ENCODE assay signal across 19 cellular contexts in the genomic region with DNA sequence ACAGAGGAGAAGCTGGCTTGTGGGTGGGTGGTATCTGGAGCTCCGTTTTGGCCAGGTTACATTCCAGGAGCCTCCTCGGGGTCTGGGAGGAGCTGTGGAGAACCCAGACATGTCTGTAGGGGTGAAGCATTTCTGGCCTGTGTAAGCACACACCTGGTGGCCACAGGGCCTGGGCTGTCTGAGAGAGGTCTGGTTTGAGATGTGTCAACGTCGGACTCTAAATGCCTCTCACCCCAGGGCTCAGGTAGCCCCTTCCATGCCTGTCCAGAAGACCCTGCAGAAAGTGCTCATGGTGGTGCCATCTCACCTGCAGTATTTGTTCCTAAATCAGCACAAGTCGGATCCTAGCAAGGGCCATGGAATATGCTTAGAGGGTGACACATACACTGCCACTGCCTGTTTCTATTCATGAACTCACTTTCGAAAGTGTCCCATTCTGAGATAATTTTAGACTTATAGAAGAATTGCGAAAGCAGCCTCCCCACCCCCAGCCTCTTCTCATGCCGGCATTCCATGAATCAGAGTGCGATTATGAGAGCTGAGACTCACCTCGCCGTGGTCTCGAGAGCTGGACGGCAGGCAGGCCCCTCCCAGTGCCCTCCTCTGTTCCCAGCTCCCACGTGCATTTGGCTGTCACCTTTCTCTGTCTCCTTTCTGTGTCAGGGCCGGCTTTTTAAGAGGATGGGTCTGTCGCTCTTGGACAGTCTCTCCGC.
DNase-seq lines count a peak whose midpoint lies in the region; ATAC-seq and TF ChIP-seq lines count a peak whose summit lies in the region.
"Had no signal": no experiment of that assay in that cellular context is flagged by ENCODE, and none has a peak within 500 bp of the region (broad histone marks: within the 10 kb centered on the region; RNA-seq: fewer than 3 reads in every experiment).

No MANE protein-coding gene starts in this region.

- H3K4me3 Mint-ChIP-seq in CD14-positive monocyte (no peak overlapping the region), WTC11 (no peak overlapping the region)
- H3K4me3 Mint-ChIP-seq: neural progenitor cell; T-helper 1 cell treated with Interleukin-12 subunit alpha and Interleukin-12 subunit beta and Interleukin-4 antibody, amounts not matched to agents 30 μg/mL and 1 μg/mL, for 36 hours had no signal

- DNase-seq in AG10803 (ENCODE audit: low read depth): peak; percentile 15
- peak; percentile 18 for DNase-seq in NB4 (ENCODE audit: low read depth)
- DNase-seq in fibroblast of villous mesenchyme (ENCODE audit: low read depth): peak; percentile 51
- DNase-seq in lower lobe of right lung: peak; percentile 84
- no peak for DNase-seq in CD14-positive monocyte (ENCODE audit: low spot score)
- DNase-seq in WTC11 (ENCODE audit: low spot score): no peak
- DNase-seq: activated CD4-positive, alpha-beta T cell treated with anti-CD3 and anti-CD28 coated beads for 4 hours; cerebellar nuclear complex; glutamatergic neuron; GOT3; NCI-H187 treated with DMSO at 0.1 percent for 48 hours; NCI-H510A; Peyer's patch had no signal

- H3K27ac Mint-ChIP-seq in CD14-positive monocyte (no peak overlapping the region), WTC11 (no peak overlapping the region)
- H3K27ac Mint-ChIP-seq: neural progenitor cell; T-helper 1 cell treated with Interleukin-12 subunit alpha and Interleukin-12 subunit beta and Interleukin-4 antibody, amounts not matched to agents 30 μg/mL and 1 μg/mL, for 36 hours had no signal

- H3K4me1 Mint-ChIP-seq in CD14-positive monocyte (peaks cover 7% of the 10 kb centered on the region), WTC11 (peaks cover 25% of the 10 kb centered on the region)

- CTCF ChIA-PET in WTC11 (lab: Charles Lee): interaction anchor here (0.7 kb wide), 1 partner anchor 95 kb away, joined by 3 read pairs; no protein-coding TSS in a partner anchor

- TF ChIP-seq CTCF in AG10803 (conservative IDR thresholded peaks at IDR 0.05; ENCODE audit: low read length): no peak
- no peak for TF ChIP-seq CTCF in NB4 (IDR thresholded peaks at IDR 0.05; ENCODE audit: low read depth, low read length)
- TF ChIP-seq CTCF in fibroblast of villous mesenchyme (IDR thresholded peaks at IDR 0.05; ENCODE audit: insufficient read depth, low read depth, low read length): no peak
- no peak for TF ChIP-seq CTCF in lower lobe of right lung (IDR thresholded peaks at IDR 0.05)
- no peak for TF ChIP-seq CTCF in CD14-positive monocyte (IDR thresholded peaks at IDR 0.05)
- no peak for TF ChIP-seq CTCF in WTC11 (IDR thresholded peaks at IDR 0.05)

- H3K36me3 ChIP-seq in lower lobe of right lung: no peaks in the 10 kb centered on the region
- H3K36me3 ChIP-seq: neural progenitor cell, Peyer's patch had no signal

- H3K27me3 ChIP-seq in lower lobe of right lung (ENCODE audit: low read depth): peaks cover 2% of the 10 kb centered on the region

- H3K9me3 ChIP-seq in lower lobe of right lung: no peaks in the 10 kb centered on the region
- H3K9me3 ChIP-seq: Peyer's patch had no signal

- POLR2A ChIA-PET in WTC11 (lab: Charles Lee): no interaction called here

- H3K27me3 Mint-ChIP-seq in CD14-positive monocyte (ENCODE audit: low read depth in 3 of 3): peaks cover 28 to 48% (median 33%) of the 10 kb centered on the region in 3 donors
- peaks cover 23% of the 10 kb centered on the region for H3K27me3 Mint-ChIP-seq in WTC11 (ENCODE audit: low read depth)

- H3K4me1 ChIP-seq in lower lobe of right lung: peaks cover 7% of the 10 kb centered on the region
- H3K4me1 ChIP-seq: Peyer's patch had no signal

- H3K27ac ChIP-seq in lower lobe of right lung: no peak overlapping the region
- H3K27ac ChIP-seq: KMS-11, neural progenitor cell, Peyer's patch had no signal

- H3K9me3 Mint-ChIP-seq in CD14-positive monocyte (peaks cover 0 to 3% (median 0%) of the 10 kb centered on the region in 7 donors), WTC11 (peaks cover 2% of the 10 kb centered on the region)
- H3K9me3 Mint-ChIP-seq: T-helper 1 cell treated with Interleukin-12 subunit alpha and Interleukin-12 subunit beta and Interleukin-4 antibody, amounts not matched to agents 30 μg/mL and 1 μg/mL, for 36 hours had no signal

- peak; percentile 93 to 96 for ATAC-seq in lower lobe of right lung
- no peak for ATAC-seq in WTC11
- ATAC-seq in HG03442 (IDR thresholded peaks at IDR 0.05; ENCODE audit: unreplicated experiment): no peak
- ATAC-seq in HG03457 (IDR thresholded peaks at IDR 0.05; ENCODE audit: unreplicated experiment): no peak

- H3K36me3 Mint-ChIP-seq in CD14-positive monocyte (no peaks in the 10 kb centered on the region), WTC11 (no peaks in the 10 kb centered on the region)
- H3K36me3 Mint-ChIP-seq: neural progenitor cell had no signal

- no peak for TF ChIP-seq POLR2A in NB4 (IDR thresholded peaks at IDR 0.05; ENCODE audit: extremely low read depth, insufficient read length)

- H3K4me3 ChIP-seq in AG10803 (ENCODE audit: low read length): no peak overlapping the region
- no peak overlapping the region for H3K4me3 ChIP-seq in NB4 (ENCODE audit: low read depth, low read length)
- H3K4me3 ChIP-seq in fibroblast of villous mesenchyme (ENCODE audit: low read depth, low read length): no peak overlapping the region
- H3K4me3 ChIP-seq in lower lobe of right lung: no peak overlapping the region
- H3K4me3 ChIP-seq: neural progenitor cell, Peyer's patch, smooth muscle cell had no signal

- intact Hi-C loops in lower lobe of right lung (cut with DNase I): no loop called here
- intact Hi-C loops in CD14-positive monocyte (cut with micrococcal nuclease): no loop called here

TF ChIP-seq in WTC11, 78 proteins besides CTCF, POLR2A, EP300 and RAD21:
- TF ChIP-seq SOX15 (CRISPR knock-in tag; IDR thresholded peaks at IDR 0.05) (no peak), NR1H2 (CRISPR knock-in tag; IDR thresholded peaks at IDR 0.05) (no peak), CREB1 (CRISPR knock-in tag; IDR thresholded peaks at IDR 0.05) (no peak), RORB (CRISPR knock-in tag; IDR thresholded peaks at IDR 0.05) (no peak), GABPB1 (CRISPR knock-in tag; IDR thresholded peaks at IDR 0.05) (no peak), HMGXB4 (CRISPR knock-in tag; IDR thresholded peaks at IDR 0.05) (no peak), FOXP1 (CRISPR knock-in tag; IDR thresholded peaks at IDR 0.05; ENCODE audit: borderline replicate concordance) (no peak)

Comparison
In these comparisons a context has a peak if more than half of its experiments do, and no peak if none do; other contexts are left out.
1. DNase-seq: peak in AG10803 (single experiment), NB4 (single experiment), fibroblast of villous mesenchyme (single experiment) and lower lobe of right lung (single experiment); none in CD14-positive monocyte (single experiment) and WTC11 (single experiment).
2. ATAC-seq: peak in lower lobe of right lung (2 of 2); none in WTC11 (single experiment), HG03442 (single experiment) and HG03457 (single experiment).